18 cellular contexts compared by ENCODE assay signal in genomic region chr13:40812724-40813445, GRCh38. TPM values are rescaled to one million over a fixed set of nuclear protein-coding genes. Genes with fewer than 3 reads are reported as not detected.
DNase-seq lines count a peak whose midpoint lies in the region; ATAC-seq, FAIRE-seq and TF ChIP-seq lines count a peak whose summit lies in the region.
"Had no signal": no experiment of that assay in that cellular context is flagged by ENCODE, and none has a peak within 500 bp of the region (broad histone marks: within the 10 kb centered on the region; RNA-seq: fewer than 3 reads in every experiment).

No MANE protein-coding gene starts in this region.

- no peaks in the 10 kb centered on the region for H3K9me3 ChIP-seq in astrocyte (ENCODE audit: insufficient read depth, low read depth, low read length)
- H3K9me3 ChIP-seq: upper lobe of left lung had no signal

- no peaks in the 10 kb centered on the region for H3K4me1 ChIP-seq in astrocyte (ENCODE audit: insufficient read depth, low read length)
- H3K4me1 ChIP-seq: upper lobe of left lung had no signal

- peaks cover 24% of the 10 kb centered on the region for H3K36me3 Mint-ChIP-seq in astrocyte (ENCODE audit: low read depth, unreplicated experiment)

- H4K20me1 ChIP-seq in astrocyte (ENCODE audit: insufficient read depth, low read length), result no peaks in the 10 kb centered on the region

- no peaks in the 10 kb centered on the region for H3K79me2 ChIP-seq in astrocyte (ENCODE audit: insufficient read depth, low read length)

- H3K27me3 ChIP-seq in astrocyte (ENCODE audit: insufficient read depth, low read length), result no peaks in the 10 kb centered on the region
- H3K27me3 ChIP-seq: upper lobe of left lung had no signal

- H3K27ac ChIP-seq in astrocyte (ENCODE audit: low read depth, low read length), result no peak overlapping the region
- H3K27ac ChIP-seq: upper lobe of left lung had no signal

- no peak overlapping the region for H2AFZ ChIP-seq in astrocyte (ENCODE audit: low read depth, low read length)

- H3K27ac Mint-ChIP-seq in stimulated activated naive CD8-positive, alpha-beta T cell treated with anti-CD3 and anti-CD28 coated beads, Interleukin-15, amount 100 ng/mL, for 72 hours, result peak overlapping the region; percentile 14 to 87
- no peak overlapping the region for H3K27ac Mint-ChIP-seq in astrocyte (ENCODE audit: unreplicated experiment)

- peaks cover 10 to 12% of the 10 kb centered on the region in 2 donors for H3K9me3 Mint-ChIP-seq in stimulated activated naive CD8-positive, alpha-beta T cell treated with anti-CD3 and anti-CD28 coated beads, Interleukin-15, amount 100 ng/mL, for 72 hours
- H3K9me3 Mint-ChIP-seq in astrocyte (ENCODE audit: unreplicated experiment), result peaks cover 9% of the 10 kb centered on the region

- TF ChIP-seq CTCF in astrocyte (IDR thresholded peaks at IDR 0.05; ENCODE audit: insufficient read depth, low read depth, low read length), result no peak

- H3K27me3 Mint-ChIP-seq in stimulated activated naive CD8-positive, alpha-beta T cell treated with anti-CD3 and anti-CD28 coated beads, Interleukin-15, amount 100 ng/mL, for 72 hours, result no peaks in the 10 kb centered on the region
- H3K27me3 Mint-ChIP-seq in astrocyte (ENCODE audit: low read depth, unreplicated experiment), result no peaks in the 10 kb centered on the region

- H3K9ac ChIP-seq in astrocyte (ENCODE audit: low read length), result no peak overlapping the region

- H3K4me2 ChIP-seq in astrocyte (ENCODE audit: low read length), result no peak overlapping the region

- no peak for DNase-seq in stimulated activated naive CD8-positive, alpha-beta T cell treated with anti-CD3 and anti-CD28 coated beads, Interleukin-15, amount 100 ng/mL, for 72 hours
- no peak for DNase-seq in stimulated activated naive CD8-positive, alpha-beta T cell treated with anti-CD3 and anti-CD28 coated beads, Interleukin-15, Interleukin-2, amounts not matched to agents 100 U/mL and 50 U/mL, for 24 hours
- DNase-seq in astrocyte (ENCODE audit: low read depth), result peak; percentile 17
- peak; percentile 7 for DNase-seq in kidney glomerular epithelial cell (lab: John Stamatoyannopoulos, UW)
- DNase-seq in SHP77 (lab: John Stamatoyannopoulos, UW), result no peak
- DNase-seq in stimulated activated CD4-positive, alpha-beta T cell treated with anti-CD3 and anti-CD28 coated beads, Interleukin-2, amount 100 ng/mL, for 48 hours, result no peak
- no peak for DNase-seq in stimulated activated CD8-positive, alpha-beta memory T cell treated with anti-CD3 and anti-CD28 coated beads, Interleukin-4, amount 100 ng/mL, for 48 hours
- DNase-seq: activated effector memory CD4-positive, alpha-beta T cell treated with Interleukin-2 at 50 U/mL for 16 hours; central memory CD4-positive, alpha-beta T cell; DMS153; mesendoderm; posterior cingulate gyrus; stimulated activated CD4-positive, alpha-beta T cell treated with anti-CD3 and anti-CD28 coated beads, Interleukin-15, amount 100 ng/mL, for 24 hours; T-helper 9 cell had no signal

- no peak for FAIRE-seq in astrocyte (lab: Jason Lieb, UNC)
- FAIRE-seq: endothelial cell of umbilical vein, GM12891 had no signal

- no peak overlapping the region for H3K4me3 Mint-ChIP-seq in stimulated activated naive CD8-positive, alpha-beta T cell treated with anti-CD3 and anti-CD28 coated beads, Interleukin-15, amount 100 ng/mL, for 72 hours
- H3K4me3 Mint-ChIP-seq in astrocyte (ENCODE audit: unreplicated experiment), result no peak overlapping the region

- ATAC-seq in stimulated activated naive CD8-positive, alpha-beta T cell treated with anti-CD3 and anti-CD28 coated beads, Interleukin-15, amount 100 ng/mL, for 72 hours, result no peak
- ATAC-seq in stimulated activated naive CD8-positive, alpha-beta T cell treated with anti-CD3 and anti-CD28 coated beads, Interleukin-15, Interleukin-2, amounts not matched to agents 100 U/mL and 50 U/mL, for 24 hours, result no peak
- ATAC-seq in HG02970 (IDR thresholded peaks at IDR 0.05; ENCODE audit: low FRiP score, unreplicated experiment), result no peak

- H3K36me3 ChIP-seq in astrocyte (ENCODE audit: insufficient read depth, low read length), result peaks cover 10% of the 10 kb centered on the region

- H3K4me3 ChIP-seq in astrocyte (ENCODE audit: insufficient read depth, low read depth, low read length), result no peak overlapping the region
- H3K4me3 ChIP-seq: upper lobe of left lung had no signal

- no peaks in the 10 kb centered on the region for H3K4me1 Mint-ChIP-seq in stimulated activated naive CD8-positive, alpha-beta T cell treated with anti-CD3 and anti-CD28 coated beads, Interleukin-15, amount 100 ng/mL, for 72 hours
- no peaks in the 10 kb centered on the region for H3K4me1 Mint-ChIP-seq in astrocyte (ENCODE audit: low read depth, unreplicated experiment)

RNA-seq across cellular contexts. Expression of gene SLC25A15, which starts 23.5 kb away (rescaled TPM):
- 11.7 and 12.2 TPM in 2 replicates for total RNA-seq in astrocyte

RNA-seq across cellular contexts. Expression of gene MRPS31, which starts 41.9 kb away (rescaled TPM):
- total RNA-seq in astrocyte, result 15.1 and 17.0 TPM in 2 replicates

Comparison
In these comparisons a context has a peak if more than half of its experiments do, and no peak if none do; other contexts are left out.
1. DNase-seq: peak in astrocyte (single experiment) and kidney glomerular epithelial cell (single experiment); none in stimulated activated naive CD8-positive, alpha-beta T cell treated with anti-CD3 and anti-CD28 coated beads, Interleukin-15, amount 100 ng/mL, for 72 hours (0 of 2), stimulated activated naive CD8-positive, alpha-beta T cell treated with anti-CD3 and anti-CD28 coated beads, Interleukin-15, Interleukin-2, amounts not matched to agents 100 U/mL and 50 U/mL, for 24 hours (single experiment), SHP77 (0 of 2), stimulated activated CD4-positive, alpha-beta T cell treated with anti-CD3 and anti-CD28 coated beads, Interleukin-2, amount 100 ng/mL, for 48 hours (0 of 2) and stimulated activated CD8-positive, alpha-beta memory T cell treated with anti-CD3 and anti-CD28 coated beads, Interleukin-4, amount 100 ng/mL, for 48 hours (single experiment).